In the genomic region with DNA sequence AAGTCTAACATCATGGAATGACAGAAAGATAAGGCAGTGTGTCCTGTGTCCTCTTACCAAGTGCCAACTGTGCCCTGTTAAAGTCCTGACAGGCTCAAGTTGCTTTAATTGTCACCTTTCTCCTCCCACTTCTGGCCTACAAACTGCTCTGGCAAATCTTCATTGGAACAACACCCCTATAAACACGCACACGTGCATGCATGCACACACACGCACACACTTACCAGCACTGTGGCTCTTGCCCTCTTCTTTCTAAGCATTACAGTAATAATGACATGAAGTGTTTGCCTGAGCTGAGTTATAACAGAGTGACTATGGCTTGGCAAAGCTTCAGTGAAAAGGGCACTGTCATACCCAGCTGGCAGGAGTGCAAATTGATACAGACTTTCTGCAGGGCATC, we compare ENCODE assay signal across 25 cellular contexts.
DNase-seq lines count a peak whose midpoint lies in the region; ATAC-seq and TF ChIP-seq lines count a peak whose summit lies in the region.
"Had no signal": no experiment of that assay in that cellular context is flagged by ENCODE, and none has a peak within 500 bp of the region (broad histone marks: within the 10 kb centered on the region; RNA-seq: fewer than 3 reads in every experiment).

No MANE protein-coding gene starts in this region.

- no peak for TF ChIP-seq POLR2A in suprapubic skin (IDR thresholded peaks at IDR 0.05)

- no peak overlapping the region for H3K4me3 Mint-ChIP-seq in natural killer cell treated with Interleukin-12 subunit alpha and Interleukin-12 subunit beta and Interleukin-15 and Interleukin-18, amount 100 ng/mL, for 72 hours
- H3K4me3 Mint-ChIP-seq: activated B cell treated with CpG ODN at 0.5 μM for 24 hours; activated CD4-positive, alpha-beta memory T cell treated with anti-CD3 and anti-CD28 coated beads, Interleukin-2, amount 10 ng/mL, durations not matched to agents 7 days and 5 days; activated naive CD4-positive, alpha-beta T cell treated with anti-CD3 and anti-CD28 coated beads for 36 hours; CD8-positive, alpha-beta memory T cell had no signal

- H3K4me1 ChIP-seq in right atrium auricular region (peaks cover 0 to 13% of the 10 kb centered on the region in 2 donors), SJCRH30 (no peaks in the 10 kb centered on the region), suprapubic skin (no peaks in the 10 kb centered on the region)
- H3K4me1 ChIP-seq: ascending aorta, tibial artery had no signal

- intact Hi-C loops in Right ventricle myocardium inferior (cut with DNase I), result no loop called here
- intact Hi-C loops in left ventricle myocardium superior (cut with micrococcal nuclease), result no loop called here

- TF ChIP-seq CTCF in right atrium auricular region (IDR thresholded peaks at IDR 0.05) (no peak), suprapubic skin (IDR thresholded peaks at IDR 0.05) (no peak)

- H3K27ac ChIP-seq in right atrium auricular region, result peak overlapping the region in 1 of 2 donors; percentile 8
- no peak overlapping the region for H3K27ac ChIP-seq in SJCRH30
- H3K27ac ChIP-seq in suprapubic skin, result no peak overlapping the region
- H3K27ac ChIP-seq: ascending aorta, KMS-11, tibial artery had no signal

- peaks cover 6% of the 10 kb centered on the region for H3K36me3 Mint-ChIP-seq in natural killer cell treated with Interleukin-12 subunit alpha and Interleukin-12 subunit beta and Interleukin-15 and Interleukin-18, amount 100 ng/mL, for 72 hours

- H3K9me3 ChIP-seq in right atrium auricular region (no peaks in the 10 kb centered on the region), SJCRH30 (replicated peaks) (no peaks in the 10 kb centered on the region), suprapubic skin (no peaks in the 10 kb centered on the region)
- H3K9me3 ChIP-seq: ascending aorta, tibial artery had no signal

- H3K27me3 ChIP-seq in right atrium auricular region (no peaks in the 10 kb centered on the region), SJCRH30 (0 out of 2 replicates have a peak, but pooled peaks cover 3% of the 10 kb centered on the region), suprapubic skin (no peaks in the 10 kb centered on the region)
- H3K27me3 ChIP-seq: ascending aorta had no signal

- H3K27me3 Mint-ChIP-seq in natural killer cell treated with Interleukin-12 subunit alpha and Interleukin-12 subunit beta and Interleukin-15 and Interleukin-18, amount 100 ng/mL, for 72 hours, result peaks cover 0 to 4% of the 10 kb centered on the region in 2 donors

- ATAC-seq in Right ventricle myocardium inferior (peak; percentile 87), left ventricle myocardium superior (peak; percentile 96)
- no peak for ATAC-seq in natural killer cell treated with Interleukin-12 subunit alpha and Interleukin-12 subunit beta and Interleukin-15 and Interleukin-18, amount 100 ng/mL, for 72 hours
- ATAC-seq: HCT116 had no signal

- no peaks in the 10 kb centered on the region for H3K9me3 Mint-ChIP-seq in natural killer cell treated with Interleukin-12 subunit alpha and Interleukin-12 subunit beta and Interleukin-15 and Interleukin-18, amount 100 ng/mL, for 72 hours

- H3K36me3 ChIP-seq in right atrium auricular region (no peaks in the 10 kb centered on the region), SJCRH30 (no peaks in the 10 kb centered on the region), suprapubic skin (no peaks in the 10 kb centered on the region)
- H3K36me3 ChIP-seq: ascending aorta, tibial artery had no signal

- no peak overlapping the region for H3K27ac Mint-ChIP-seq in natural killer cell treated with Interleukin-12 subunit alpha and Interleukin-12 subunit beta and Interleukin-15 and Interleukin-18, amount 100 ng/mL, for 72 hours
- H3K27ac Mint-ChIP-seq: activated B cell treated with CpG ODN at 0.5 μM for 24 hours; activated CD4-positive, alpha-beta memory T cell treated with anti-CD3 and anti-CD28 coated beads, Interleukin-2, amount 10 ng/mL, durations not matched to agents 7 days and 5 days; activated naive CD4-positive, alpha-beta T cell treated with anti-CD3 and anti-CD28 coated beads for 36 hours had no signal

- H3K4me3 ChIP-seq in right atrium auricular region (no peak overlapping the region), SJCRH30 (no peak overlapping the region), suprapubic skin (no peak overlapping the region)
- H3K4me3 ChIP-seq: ascending aorta, tibial artery had no signal

- 48% methylated on average over 3 of the region's 3 CpGs for WGBS in suprapubic skin

- no peaks in the 10 kb centered on the region for H3K4me1 Mint-ChIP-seq in natural killer cell treated with Interleukin-12 subunit alpha and Interleukin-12 subunit beta and Interleukin-15 and Interleukin-18, amount 100 ng/mL, for 72 hours (ENCODE audit: low read depth in 2 of 2)
- H3K4me1 Mint-ChIP-seq: activated B cell treated with CpG ODN at 0.5 μM for 24 hours; activated CD4-positive, alpha-beta memory T cell treated with anti-CD3 and anti-CD28 coated beads, Interleukin-2, amount 10 ng/mL, durations not matched to agents 7 days and 5 days had no signal

- DNase-seq in Right ventricle myocardium inferior (ENCODE audit: missing footprints), result no peak
- DNase-seq in right atrium auricular region (ENCODE audit: low spot score), result no peak
- DNase-seq in NCI-H510A treated with DMSO at 0.1 percent for 48 hours (lab: John Stamatoyannopoulos, UW), result peak; percentile 54
- DNase-seq in left ventricle myocardium superior, result no peak
- no peak for DNase-seq in natural killer cell treated with Interleukin-12 subunit alpha and Interleukin-12 subunit beta and Interleukin-15 and Interleukin-18, amount 100 ng/mL, for 72 hours (ENCODE audit: low spot score)
- no peak for DNase-seq in globus pallidus (ENCODE audit: low spot score)
- no peak for DNase-seq in SJCRH30
- DNase-seq in suprapubic skin (ENCODE audit: low spot score in 2 of 2), result no peak
- DNase-seq: ACHN; activated B cell treated with CpG ODN at 0.5 μM for 24 hours; activated CD4-positive, alpha-beta memory T cell treated with anti-CD3 and anti-CD28 coated beads, Interleukin-2, amount 10 ng/mL, durations not matched to agents 7 days and 5 days; activated naive CD4-positive, alpha-beta T cell treated with anti-CD3 and anti-CD28 coated beads for 36 hours; activated T-cell treated with anti-CD3 and anti-CD28 coated beads, Interleukin-2, amount 50 U/mL, for 1 hour; CD8-positive, alpha-beta memory T cell; hypothalamus; midbrain; NCI-H1048; NCI-H226; retina; SIG-M5; stimulated activated naive CD4-positive, alpha-beta T cell; tibial artery had no signal

- TF ChIP-seq EP300 in suprapubic skin (IDR thresholded peaks at IDR 0.05), result no peak

Comparison
In these comparisons a context has a peak if more than half of its experiments do, and no peak if none do; other contexts are left out.
1. ATAC-seq: peak in Right ventricle myocardium inferior (single experiment) and left ventricle myocardium superior (single experiment); none in natural killer cell treated with Interleukin-12 subunit alpha and Interleukin-12 subunit beta and Interleukin-15 and Interleukin-18, amount 100 ng/mL, for 72 hours (0 of 2).